In the genomic region with DNA sequence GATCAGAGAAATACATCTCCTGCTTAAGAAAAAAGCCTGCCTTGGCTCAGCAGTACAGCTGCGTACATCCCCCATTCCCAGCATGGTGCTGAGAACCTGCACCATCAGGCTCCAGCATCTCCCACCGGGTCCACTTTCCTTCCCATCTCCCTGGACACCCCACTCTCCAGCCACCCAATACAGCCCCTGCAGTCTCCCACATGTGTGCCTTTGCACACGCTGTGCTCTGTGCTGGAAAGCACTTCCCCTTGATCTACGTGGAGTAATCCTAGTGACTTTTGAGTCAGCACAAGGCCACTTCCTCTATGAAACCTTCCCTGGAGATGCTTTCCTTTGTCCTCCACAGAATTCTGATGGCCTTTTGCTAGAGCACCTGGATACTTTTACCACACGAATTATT, we compare ENCODE assay signal across 11 cellular contexts. TPM values are rescaled to one million over a fixed set of nuclear protein-coding genes. Genes with fewer than 3 reads are reported as not detected.
DNase-seq lines count a peak whose midpoint lies in the region; ATAC-seq lines count a peak whose summit lies in the region.
"Had no signal": no experiment of that assay in that cellular context is flagged by ENCODE, and none has a peak within 500 bp of the region (broad histone marks: within the 10 kb centered on the region; RNA-seq: fewer than 3 reads in every experiment).

No MANE protein-coding gene starts in this region.

- no peak overlapping the region for H3K4me3 ChIP-seq in CD4-positive, alpha-beta memory T cell (ENCODE audit: low read length in 2 of 2)
- H3K4me3 ChIP-seq: SJSA1, tibial nerve had no signal

- no peak overlapping the region for H3K4me3 Mint-ChIP-seq in CD4-positive, alpha-beta memory T cell
- no peak overlapping the region for H3K4me3 Mint-ChIP-seq in activated naive CD8-positive, alpha-beta T cell treated with anti-CD3 and anti-CD28 coated beads for 36 hours
- peak overlapping the region; percentile 17 for H3K4me3 Mint-ChIP-seq in natural killer cell treated with Interleukin-12 subunit alpha and Interleukin-12 subunit beta and Interleukin-15 and Interleukin-18, amount 100 ng/mL, for 72 hours

- H3K27me3 ChIP-seq in CD4-positive, alpha-beta memory T cell (ENCODE audit: insufficient read depth, low read length), result no peaks in the 10 kb centered on the region
- H3K27me3 ChIP-seq: SJSA1, tibial nerve had no signal

- no peak for ATAC-seq in natural killer cell treated with Interleukin-12 subunit alpha and Interleukin-12 subunit beta and Interleukin-15 and Interleukin-18, amount 100 ng/mL, for 72 hours
- ATAC-seq in HG02588 (IDR thresholded peaks at IDR 0.05; ENCODE audit: unreplicated experiment), result no peak
- no peak for ATAC-seq in GM21786 (IDR thresholded peaks at IDR 0.05; ENCODE audit: unreplicated experiment)
- no peak for ATAC-seq in GM18519 (IDR thresholded peaks at IDR 0.05; ENCODE audit: low FRiP score, unreplicated experiment)
- ATAC-seq in HG03565 (IDR thresholded peaks at IDR 0.05; ENCODE audit: unreplicated experiment), result no peak

- no peaks in the 10 kb centered on the region for H3K27me3 Mint-ChIP-seq in CD4-positive, alpha-beta memory T cell
- no peaks in the 10 kb centered on the region for H3K27me3 Mint-ChIP-seq in activated naive CD8-positive, alpha-beta T cell treated with anti-CD3 and anti-CD28 coated beads for 36 hours
- H3K27me3 Mint-ChIP-seq in natural killer cell treated with Interleukin-12 subunit alpha and Interleukin-12 subunit beta and Interleukin-15 and Interleukin-18, amount 100 ng/mL, for 72 hours, result no peaks in the 10 kb centered on the region

- H3K4me1 Mint-ChIP-seq in CD4-positive, alpha-beta memory T cell, result peaks cover 33 to 67% (median 37%) of the 10 kb centered on the region in 4 donors
- peaks cover 52% of the 10 kb centered on the region for H3K4me1 Mint-ChIP-seq in activated naive CD8-positive, alpha-beta T cell treated with anti-CD3 and anti-CD28 coated beads for 36 hours
- H3K4me1 Mint-ChIP-seq in natural killer cell treated with Interleukin-12 subunit alpha and Interleukin-12 subunit beta and Interleukin-15 and Interleukin-18, amount 100 ng/mL, for 72 hours (ENCODE audit: low read depth in 2 of 2), result peaks cover 59 to 66% of the 10 kb centered on the region in 2 donors

- intact Hi-C loops in CD4-positive, alpha-beta memory T cell (cut with micrococcal nuclease), result loop anchor here (1.0 to 2.0 kb wide), 4 partner anchors 14 to 147 kb away; no protein-coding TSS in a partner anchor

- H3K36me3 Mint-ChIP-seq in CD4-positive, alpha-beta memory T cell, result peaks cover 86 to 90% of the 10 kb centered on the region in 2 donors
- H3K36me3 Mint-ChIP-seq in activated naive CD8-positive, alpha-beta T cell treated with anti-CD3 and anti-CD28 coated beads for 36 hours, result peaks cover 77% of the 10 kb centered on the region
- peaks cover 83% of the 10 kb centered on the region for H3K36me3 Mint-ChIP-seq in natural killer cell treated with Interleukin-12 subunit alpha and Interleukin-12 subunit beta and Interleukin-15 and Interleukin-18, amount 100 ng/mL, for 72 hours

- no peak for DNase-seq in CD4-positive, alpha-beta memory T cell
- DNase-seq in Kasumi-1 (lab: John Stamatoyannopoulos, UW), result peak; percentile 35 to 68
- no peak for DNase-seq in activated naive CD8-positive, alpha-beta T cell treated with anti-CD3 and anti-CD28 coated beads for 36 hours
- no peak for DNase-seq in natural killer cell treated with Interleukin-12 subunit alpha and Interleukin-12 subunit beta and Interleukin-15 and Interleukin-18, amount 100 ng/mL, for 72 hours (ENCODE audit: low spot score)
- DNase-seq: NCI-H748 treated with DMSO at 0.1 percent for 48 hours had no signal

- CTCF ChIA-PET in CD4-positive, alpha-beta memory T cell (lab: Charles Lee; ENCODE audit: partially characterized antibody), result interaction anchor here (0.8 to 4.2 kb wide), 17 partner anchors 9 to 159 kb away, joined by 3 to 19 read pairs (median 6); partner anchors contain the start of gene GLS

- no peaks in the 10 kb centered on the region for H3K9me3 ChIP-seq in CD4-positive, alpha-beta memory T cell (ENCODE audit: control insufficient read depth in 1 of 2, low read length in 2 of 2)
- H3K9me3 ChIP-seq: SJSA1, tibial nerve had no signal

- peaks cover 16% of the 10 kb centered on the region for H3K4me1 ChIP-seq in CD4-positive, alpha-beta memory T cell (ENCODE audit: insufficient read depth, low read length)
- H3K4me1 ChIP-seq: SJSA1, tibial nerve had no signal

- no peaks in the 10 kb centered on the region for H3K9me3 Mint-ChIP-seq in CD4-positive, alpha-beta memory T cell
- peaks cover 20% of the 10 kb centered on the region for H3K9me3 Mint-ChIP-seq in activated naive CD8-positive, alpha-beta T cell treated with anti-CD3 and anti-CD28 coated beads for 36 hours
- H3K9me3 Mint-ChIP-seq in natural killer cell treated with Interleukin-12 subunit alpha and Interleukin-12 subunit beta and Interleukin-15 and Interleukin-18, amount 100 ng/mL, for 72 hours, result peaks cover 4% of the 10 kb centered on the region

- peaks cover 92% of the 10 kb centered on the region for H3K36me3 ChIP-seq in CD4-positive, alpha-beta memory T cell (ENCODE audit: insufficient read depth, low read length)

- H3K27ac Mint-ChIP-seq in CD4-positive, alpha-beta memory T cell, result peak overlapping the region; percentile 75 to 92 (median 83)
- peak overlapping the region; percentile 83 for H3K27ac Mint-ChIP-seq in activated naive CD8-positive, alpha-beta T cell treated with anti-CD3 and anti-CD28 coated beads for 36 hours
- peak overlapping the region; percentile 56 to 77 for H3K27ac Mint-ChIP-seq in natural killer cell treated with Interleukin-12 subunit alpha and Interleukin-12 subunit beta and Interleukin-15 and Interleukin-18, amount 100 ng/mL, for 72 hours

- peak overlapping the region; percentile 25 for H3K27ac ChIP-seq in CD4-positive, alpha-beta memory T cell (ENCODE audit: low read depth, low read length)
- H3K27ac ChIP-seq: SJSA1, tibial nerve had no signal

- POLR2A ChIA-PET in CD4-positive, alpha-beta memory T cell (lab: Charles Lee; ENCODE audit: partially characterized antibody), result interaction anchor here (1.1 to 1.7 kb wide), 5 partner anchors 11 to 27 kb away, joined by 3 to 5 read pairs (median 4); partner anchors contain the start of gene STAT1

RNA-seq across cellular contexts. Expression of gene STAT1, which starts 17.0 kb away (rescaled TPM):
- 100 to 1,000 TPM; 130 TPM for total RNA-seq in CD4-positive, alpha-beta memory T cell
- 100 to 1,000 TPM; 221 to 230 TPM for polyA plus RNA-seq in CD4-positive, alpha-beta memory T cell
- total RNA-seq in activated naive CD8-positive, alpha-beta T cell treated with anti-CD3 and anti-CD28 coated beads for 36 hours, result 100 to 1,000 TPM; 383 to 389 TPM
- 100 to 1,000 TPM; 145 to 252 TPM for total RNA-seq in natural killer cell treated with Interleukin-12 subunit alpha and Interleukin-12 subunit beta and Interleukin-15 and Interleukin-18, amount 100 ng/mL, for 72 hours

Comparison
In these comparisons a context has a peak if more than half of its experiments do, and no peak if none do; other contexts are left out.
1. DNase-seq: peak in Kasumi-1 (2 of 2); none in CD4-positive, alpha-beta memory T cell (0 of 5), activated naive CD8-positive, alpha-beta T cell treated with anti-CD3 and anti-CD28 coated beads for 36 hours (single experiment) and natural killer cell treated with Interleukin-12 subunit alpha and Interleukin-12 subunit beta and Interleukin-15 and Interleukin-18, amount 100 ng/mL, for 72 hours (single experiment).
2. Peak in every context shown above with its lines, with median percentiles within 50 percentile points of each other: H3K27ac Mint-ChIP-seq.